In the genomic region with DNA sequence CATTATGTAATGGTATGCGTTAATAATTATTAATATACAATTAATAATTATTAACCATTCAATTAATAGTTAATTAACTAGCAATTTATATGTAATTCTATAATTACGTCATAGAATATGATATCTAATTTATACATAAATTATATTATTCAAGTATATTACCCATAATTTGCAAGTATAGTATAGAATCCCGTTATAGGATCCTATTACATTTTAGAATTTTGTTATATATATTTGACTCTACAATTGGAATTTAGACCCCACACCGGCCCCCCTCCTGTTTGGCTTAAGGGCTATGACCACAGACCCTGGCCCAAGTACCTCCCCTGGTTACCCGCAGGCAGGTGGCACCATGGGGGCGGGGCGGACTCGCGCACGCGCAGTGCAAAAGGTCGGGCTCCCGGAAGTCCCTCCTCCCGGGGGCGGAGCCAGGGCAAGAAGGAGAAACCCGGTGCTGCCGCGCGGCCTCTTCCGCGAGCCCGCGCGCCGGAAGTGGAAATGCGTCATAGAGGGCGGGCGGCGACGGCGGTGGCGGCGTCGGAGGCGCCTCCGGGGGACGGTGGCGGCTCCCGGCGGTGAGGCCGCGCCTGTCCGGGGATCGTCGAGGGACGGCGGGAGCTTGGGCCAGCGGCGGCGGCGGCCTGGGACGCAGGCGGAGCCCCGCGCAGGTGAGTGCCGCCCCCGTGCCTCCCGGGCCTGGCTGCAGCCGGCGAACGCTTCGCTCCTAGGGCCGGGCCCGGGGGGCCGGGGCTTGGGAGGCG, we compare ENCODE assay signal across 8 cellular contexts. TPM values are rescaled to one million over a fixed set of nuclear protein-coding genes. Genes with fewer than 3 reads are reported as not detected.
DNase-seq lines count a peak whose midpoint lies in the region; ATAC-seq and TF ChIP-seq lines count a peak whose summit lies in the region.

A gene with protein sequence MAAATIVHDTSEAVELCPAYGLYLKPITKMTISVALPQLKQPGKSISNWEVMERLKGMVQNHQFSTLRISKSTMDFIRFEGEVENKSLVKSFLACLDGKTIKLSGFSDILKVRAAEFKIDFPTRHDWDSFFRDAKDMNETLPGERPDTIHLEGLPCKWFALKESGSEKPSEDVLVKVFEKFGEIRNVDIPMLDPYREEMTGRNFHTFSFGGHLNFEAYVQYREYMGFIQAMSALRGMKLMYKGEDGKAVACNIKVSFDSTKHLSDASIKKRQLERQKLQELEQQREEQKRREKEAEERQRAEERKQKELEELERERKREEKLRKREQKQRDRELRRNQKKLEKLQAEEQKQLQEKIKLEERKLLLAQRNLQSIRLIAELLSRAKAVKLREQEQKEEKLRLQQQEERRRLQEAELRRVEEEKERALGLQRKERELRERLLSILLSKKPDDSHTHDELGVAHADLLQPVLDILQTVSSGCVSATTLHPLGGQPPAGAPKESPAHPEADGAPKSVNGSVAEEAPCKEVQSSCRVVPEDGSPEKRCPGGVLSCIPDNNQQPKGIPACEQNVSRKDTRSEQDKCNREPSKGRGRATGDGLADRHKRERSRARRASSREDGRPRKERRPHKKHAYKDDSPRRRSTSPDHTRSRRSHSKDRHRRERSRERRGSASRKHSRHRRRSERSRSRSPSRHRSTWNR (plus strand): TSS at position 503 of the 761 bp plus-strand sequence. CDS start 1,859 bp downstream, outside the sequence.

- TF ChIP-seq POLR2A in gastroesophageal sphincter (IDR thresholded peaks at IDR 0.05): peak; percentile 80 to 87

- H4K8ac ChIP-seq in neuronal stem cell (ENCODE audit: low read depth, low read length): no peak within 1 kb of the TSS

- peak within 1 kb of the TSS; percentile 97 for H3K4me2 ChIP-seq in neuronal stem cell (ENCODE audit: insufficient read depth, low read length, poor library complexity, severe bottlenecking)

- TF ChIP-seq EP300 in gastroesophageal sphincter (IDR thresholded peaks at IDR 0.05): no peak

- peak within 1 kb of the TSS; percentile 45 to 90 (median 88) for H3K27ac ChIP-seq in gastroesophageal sphincter
- H3K27ac ChIP-seq in neuronal stem cell (replicated peaks; ENCODE audit: low read length): no peak within 1 kb of the TSS
- peak within 1 kb of the TSS; percentile 77 for H3K27ac ChIP-seq in subcutaneous abdominal adipose tissue (ENCODE audit: low read depth, low read length)

- H3K4me1 ChIP-seq in gastroesophageal sphincter (peaks cover 0 to 37% (median 16%) of the 10 kb centered on the region in 3 donors), neuronal stem cell (ENCODE audit: control insufficient read depth in 2 of 2, insufficient read depth in 1 of 2, low read depth in 1 of 2, low read length in 2 of 2) (peaks cover 3 to 5% of the 10 kb centered on the region in 2 donors), subcutaneous abdominal adipose tissue (ENCODE audit: control insufficient read depth in 5 of 5, insufficient read depth in 5 of 5, low read length in 5 of 5) (peaks cover 4 to 26% (median 22%) of the 10 kb centered on the region in 5 donors)

- peak within 1 kb of the TSS; percentile 93 for H2BK5ac ChIP-seq in neuronal stem cell (ENCODE audit: low read length)

- peak within 1 kb of the TSS; percentile 65 for H3K23ac ChIP-seq in neuronal stem cell (ENCODE audit: low read depth, low read length, poor library complexity)

- H4K91ac ChIP-seq in neuronal stem cell (ENCODE audit: low read depth, low read length, poor library complexity): no peak within 1 kb of the TSS

- H2AK5ac ChIP-seq in neuronal stem cell (ENCODE audit: low read depth, low read length): peak within 1 kb of the TSS; percentile 84

- no peak within 1 kb of the TSS for H3K4ac ChIP-seq in neuronal stem cell (ENCODE audit: low read length)

- ATAC-seq in gastroesophageal sphincter: peak; percentile 99

- peak within 1 kb of the TSS; percentile 84 for H2AFZ ChIP-seq in neuronal stem cell (ENCODE audit: low read length)

- peak within 1 kb of the TSS; percentile 83 for H3K18ac ChIP-seq in neuronal stem cell (ENCODE audit: low read length)

- peak; percentile 99 for DNase-seq in GM03348 (ENCODE audit: low spot score)
- peak; percentile 49 for DNase-seq in HFF-Myc (ENCODE audit: extremely low read depth, low read depth)
- DNase-seq in NAMALWA (ENCODE audit: low spot score): peak; percentile 93
- DNase-seq in SK-MEL-5 (ENCODE audit: low read depth, low spot score): peak; percentile 88
- peak; percentile 99 for DNase-seq in activated naive CD4-positive, alpha-beta T cell treated with Interleukin-2 at 50 U/mL for 16 hours
- DNase-seq in neuronal stem cell (ENCODE audit: low spot score): peak; percentile 94

- H2BK15ac ChIP-seq in neuronal stem cell (ENCODE audit: low read length): no peak within 1 kb of the TSS

- H3K9ac ChIP-seq in neuronal stem cell (ENCODE audit: low read depth, low read length, poor library complexity) (peak within 1 kb of the TSS; percentile 95), subcutaneous abdominal adipose tissue (ENCODE audit: low read length in 5 of 5) (peak within 1 kb of the TSS; percentile 87 to 99 (median 97))

- H3K4me3 ChIP-seq in HFF-Myc (replicated peaks; ENCODE audit: low read depth, low read length) (peak within 1 kb of the TSS; percentile 79), gastroesophageal sphincter (peak within 1 kb of the TSS; percentile 80 to 99), neuronal stem cell (ENCODE audit: low read length in 2 of 2) (peak within 1 kb of the TSS; percentile 95 to 98), subcutaneous abdominal adipose tissue (ENCODE audit: low read depth in 1 of 5, low read length in 5 of 5) (peak within 1 kb of the TSS; percentile 83 to 94 (median 90))

- peak within 1 kb of the TSS; percentile 38 for H3K14ac ChIP-seq in neuronal stem cell (ENCODE audit: low read length)

- H2BK12ac ChIP-seq in neuronal stem cell (ENCODE audit: low read length): no peak within 1 kb of the TSS

- H3K9me3 ChIP-seq in gastroesophageal sphincter (no peaks in the 10 kb centered on the region), neuronal stem cell (replicated peaks in 1 of 2; ENCODE audit: control insufficient read depth in 2 of 2, insufficient read depth in 1 of 2, low read depth in 1 of 2, low read length in 2 of 2) (peaks cover 0 to 2% of the 10 kb centered on the region in 2 donors), subcutaneous abdominal adipose tissue (ENCODE audit: control insufficient read depth in 5 of 5, low read length in 5 of 5) (no peaks in the 10 kb centered on the region)

- 26 to 34% methylated on average over 4 of the region's 66 CpGs for WGBS in gastroesophageal sphincter (ENCODE audit: low coverage in 1 of 2), 2 donors
- WGBS in neuronal stem cell (ENCODE audit: extremely low coverage in 2 of 2, insufficient read length in 2 of 2, insufficient replicate concordance in 1 of 2), 2 donors: no CpG with 5 or more reads among the region's 66 CpGs

- H3K27me3 ChIP-seq in gastroesophageal sphincter (no peaks in the 10 kb centered on the region), neuronal stem cell (ENCODE audit: control insufficient read depth in 3 of 3, insufficient read depth in 3 of 3, low read depth in 1 of 3, low read length in 3 of 3) (no peaks in the 10 kb centered on the region), subcutaneous abdominal adipose tissue (ENCODE audit: control insufficient read depth in 5 of 5, insufficient read depth in 4 of 5, low read length in 5 of 5) (no peaks in the 10 kb centered on the region)

- peaks cover 30% of the 10 kb centered on the region for H3K79me1 ChIP-seq in neuronal stem cell (ENCODE audit: low read depth, low read length)

- no peak for TF ChIP-seq CTCF in HFF-Myc (IDR thresholded peaks at IDR 0.05; ENCODE audit: low read depth, low read length, missing control alignments)
- peak in 3 of 4 experiments; percentile 25 to 54 (median 29) for TF ChIP-seq CTCF in gastroesophageal sphincter (IDR thresholded peaks at IDR 0.05)

- no peak within 1 kb of the TSS for H2BK120ac ChIP-seq in neuronal stem cell (ENCODE audit: low read depth, low read length)

- in situ Hi-C loops in SK-MEL-5 (cut with HindIII; ENCODE audit: low pct_unique_long_range_greater_than_20kb, low sequenced_read_pairs): no loop called here

- H3K36me3 ChIP-seq in gastroesophageal sphincter (peaks cover 0 to 33% of the 10 kb centered on the region in 2 donors), neuronal stem cell (replicated peaks in 1 of 2; ENCODE audit: control insufficient read depth in 2 of 2, insufficient read depth in 2 of 2, low read length in 2 of 2) (peaks cover 27 to 34% of the 10 kb centered on the region in 2 donors), subcutaneous abdominal adipose tissue (ENCODE audit: control insufficient read depth in 5 of 5, insufficient read depth in 5 of 5, low read length in 5 of 5) (peaks cover 0 to 30% (median 28%) of the 10 kb centered on the region in 5 donors)

RNA-seq across cellular contexts. Expression of the gene that starts here (rescaled TPM):
- 10.7 and 15.3 TPM in 2 replicates for total RNA-seq in SK-MEL-5 (2014; rRNA removed; shearing (Covaris generic))
- polyA plus RNA-seq in SK-MEL-5 (2015; cell fraction: cytosol; rRNA removed): 7.0 and 8.0 TPM in 2 replicates
- 67.5 and 79.5 TPM in 2 replicates for polyA plus RNA-seq in SK-MEL-5 (2015; cell fraction: nucleus; rRNA removed)
- 10 to 100 TPM; 18.1 to 40.8 (median 29.6) TPM for total RNA-seq in gastroesophageal sphincter
- 24.9 TPM for polyA plus RNA-seq in neuronal stem cell (2013, experiment 1 of 2)
- polyA plus RNA-seq in neuronal stem cell (2013, experiment 2 of 2): 23.8 TPM

Comparison
In these comparisons a context has a peak if more than half of its experiments do, and no peak if none do; other contexts are left out.
1. DNase-seq: peak in every context shown above with its lines; median percentile 99 in GM03348; 99 in activated naive CD4-positive, alpha-beta T cell treated with Interleukin-2 at 50 U/mL for 16 hours; 94 in neuronal stem cell; 93 in NAMALWA; 88 in SK-MEL-5; 49 in HFF-Myc.